ENCODE assay signal across 18 cellular contexts in genomic region chr9:6695121-6695814, GRCh38. TPM values are rescaled to one million over a fixed set of nuclear protein-coding genes. Genes with fewer than 3 reads are reported as not detected.
"Had no signal": no experiment of that assay in that cellular context is flagged by ENCODE, and none has a peak within 500 bp of the region (broad histone marks: within the 10 kb centered on the region; RNA-seq: fewer than 3 reads in every experiment).

No MANE protein-coding gene starts in this region.

- DNase-seq: colonic mucosa; effector CD4-positive, alpha-beta T cell; endodermal cell; erythroblast; foreskin keratinocyte; immature natural killer cell; left ventricle myocardium inferior; lower lobe of right lung; mesendoderm; naive thymus-derived CD8-positive, alpha-beta T cell; psoas muscle; retina; right lobe of liver; stimulated activated CD4-positive, alpha-beta T cell treated with anti-CD3 and anti-CD28 coated beads, Interleukin-15, amount 100 ng/mL, for 24 hours; stimulated activated CD4-positive, alpha-beta T cell treated with anti-CD3 and anti-CD28 coated beads, Interleukin-1b, Interleukin-23, amount 100 ng/mL, for 48 hours; stimulated activated CD4-positive, alpha-beta T cell treated with anti-CD3 and anti-CD28 coated beads, Interleukin-4, amount 100 ng/mL, for 24 hours; stimulated activated naive CD4-positive, alpha-beta T cell had no signal

- H3K4me1 Mint-ChIP-seq: immature natural killer cell had no signal

- H3K27ac Mint-ChIP-seq: endodermal cell, immature natural killer cell, type B pancreatic cell had no signal

- H3K4me3 Mint-ChIP-seq: endodermal cell; immature natural killer cell; naive thymus-derived CD8-positive, alpha-beta T cell; type B pancreatic cell had no signal

- ATAC-seq: foreskin keratinocyte; lower lobe of right lung; naive thymus-derived CD8-positive, alpha-beta T cell; psoas muscle; right lobe of liver had no signal

- H3K36me3 Mint-ChIP-seq: immature natural killer cell; naive thymus-derived CD8-positive, alpha-beta T cell; type B pancreatic cell had no signal

- H3K27me3 Mint-ChIP-seq: naive thymus-derived CD8-positive, alpha-beta T cell had no signal

- H3K9me3 Mint-ChIP-seq: endodermal cell; immature natural killer cell; naive thymus-derived CD8-positive, alpha-beta T cell; type B pancreatic cell had no signal

RNA-seq across cellular contexts. Expression of gene GLDC, which starts 49.7 kb away (rescaled TPM):
- total RNA-seq: left ventricle myocardium inferior; naive thymus-derived CD8-positive, alpha-beta T cell had no signal
